Comparison of ENCODE assay signal across 18 cellular contexts in genomic region chr20:22575087-22575721, GRCh38. TPM values are rescaled to one million over a fixed set of nuclear protein-coding genes. Genes with fewer than 3 reads are reported as not detected.
DNase-seq lines count a peak whose midpoint lies in the region; ATAC-seq and TF ChIP-seq lines count a peak whose summit lies in the region.
"Had no signal": no experiment of that assay in that cellular context is flagged by ENCODE, and none has a peak within 500 bp of the region (broad histone marks: within the 10 kb centered on the region; RNA-seq: fewer than 3 reads in every experiment).

No MANE protein-coding gene starts in this region.

- H3K27me3 ChIP-seq in transverse colon (peaks cover 100% of the 10 kb centered on the region), dorsolateral prefrontal cortex (peaks cover 17 to 100% (median 98%) of the 10 kb centered on the region in 45 donors)

- no peaks in the 10 kb centered on the region; the same call in 1 of the 2 replicates for H3K36me3 Mint-ChIP-seq in WTC11

- TF ChIP-seq CTCF in WTC11 (IDR thresholded peaks at IDR 0.05) (no peak), transverse colon (IDR thresholded peaks at IDR 0.05) (no peak), dorsolateral prefrontal cortex (IDR thresholded peaks at IDR 0.05 in 54 of 56, conservative IDR thresholded peaks at IDR 0.05 in 2 of 56; ENCODE audit: low read depth in 1 of 56, partially characterized antibody in 56 of 56) (no peak)

- DNase-seq in NCI-H1436 treated with DMSO at 0.1 percent for 48 hours (lab: John Stamatoyannopoulos, UW) (peak; percentile 50), NCI-H1436 (lab: John Stamatoyannopoulos, UW) (no peak), NCI-H1092 (lab: John Stamatoyannopoulos, UW) (peak; percentile 10), WTC11 (ENCODE audit: low spot score) (no peak), transverse colon (peak; percentile 16), dorsolateral prefrontal cortex (no peak)
- DNase-seq: 8988T; activated CD4-positive, alpha-beta memory T cell treated with anti-CD3 and anti-CD28 coated beads, Interleukin-2, amount 10 ng/mL, durations not matched to agents 7 days and 5 days; activated naive CD4-positive, alpha-beta T cell treated with Interleukin-2 at 50 U/mL for 16 hours; heart right ventricle; occipital lobe; PC-9; T-helper 17 cell had no signal

- H3K4me3 ChIP-seq in transverse colon = no peak overlapping the region
- no peak overlapping the region for H3K4me3 ChIP-seq in dorsolateral prefrontal cortex
- H3K4me3 ChIP-seq: heart right ventricle, lung, PC-9, tibial nerve had no signal

- peaks cover 100% of the 10 kb centered on the region for H3K27me3 Mint-ChIP-seq in WTC11 (ENCODE audit: low read depth)

- POLR2A ChIA-PET in WTC11 (lab: Charles Lee) = no interaction called here

- H3K4me1 ChIP-seq in transverse colon = peaks cover 0 to 23% (median 12%) of the 10 kb centered on the region in 4 donors

- no peak overlapping the region for H3K27ac Mint-ChIP-seq in WTC11
- H3K27ac Mint-ChIP-seq: activated CD4-positive, alpha-beta memory T cell treated with anti-CD3 and anti-CD28 coated beads, Interleukin-2, amount 10 ng/mL, durations not matched to agents 7 days and 5 days; T-helper 17 cell had no signal

- no peak for ATAC-seq in WTC11
- no peak for ATAC-seq in HG02798 (IDR thresholded peaks at IDR 0.05; ENCODE audit: poor library complexity, unreplicated experiment)
- ATAC-seq in HG02763 (IDR thresholded peaks at IDR 0.05; ENCODE audit: unreplicated experiment) = no peak
- ATAC-seq: heart right ventricle, T-helper 17 cell had no signal

- H3K4me1 Mint-ChIP-seq in WTC11 = peaks cover 76% of the 10 kb centered on the region
- H3K4me1 Mint-ChIP-seq: activated CD4-positive, alpha-beta memory T cell treated with anti-CD3 and anti-CD28 coated beads, Interleukin-2, amount 10 ng/mL, durations not matched to agents 7 days and 5 days had no signal

- no peaks in the 10 kb centered on the region for H3K9me3 Mint-ChIP-seq in WTC11
- H3K9me3 Mint-ChIP-seq: activated CD4-positive, alpha-beta memory T cell treated with anti-CD3 and anti-CD28 coated beads, Interleukin-2, amount 10 ng/mL, durations not matched to agents 7 days and 5 days had no signal

- TF ChIP-seq EP300 in transverse colon (IDR thresholded peaks at IDR 0.05; ENCODE audit: low read depth) = no peak

- intact Hi-C loops in transverse colon (cut with DNase I; ENCODE audit: low total_unique reads) (no loop called here), dorsolateral prefrontal cortex (cut with DNase I) (no loop called here)

- no peaks in the 10 kb centered on the region for H3K36me3 ChIP-seq in transverse colon
- H3K36me3 ChIP-seq: heart right ventricle, tibial nerve had no signal

- H3K27ac ChIP-seq in transverse colon (peak overlapping the region in 1 of 4 donors; percentile 18), dorsolateral prefrontal cortex (no peak overlapping the region)
- H3K27ac ChIP-seq: heart right ventricle, PC-9, tibial nerve had no signal

- H3K9me3 ChIP-seq in transverse colon = no peaks in the 10 kb centered on the region
- H3K9me3 ChIP-seq: heart right ventricle, tibial nerve had no signal

- no peak overlapping the region for H3K4me3 Mint-ChIP-seq in WTC11
- H3K4me3 Mint-ChIP-seq: activated CD4-positive, alpha-beta memory T cell treated with anti-CD3 and anti-CD28 coated beads, Interleukin-2, amount 10 ng/mL, durations not matched to agents 7 days and 5 days; T-helper 17 cell had no signal

- CTCF ChIA-PET in WTC11 (lab: Charles Lee) = interaction anchor here (0.5 to 3.2 kb wide), 9 partner anchors 9 to 1062 kb away, joined by 3 to 27 read pairs (median 5); partner anchors contain the start of gene FOXA2

- no peak for TF ChIP-seq POLR2A in transverse colon (IDR thresholded peaks at IDR 0.05)

- in situ Hi-C loops in transverse colon (cut with MboI; ENCODE audit: low pct_ligation_motif_present in 1 of 4, low pct_unique_long_range_greater_than_20kb in 1 of 4, low sequenced_read_pairs in 3 of 4) = loop anchor here in 1 of 4 donors (25.0 kb wide), 1 partner anchor 238 kb away; no protein-coding TSS in a partner anchor

- WGBS in transverse colon (ENCODE audit: low coverage in 1 of 2), 2 donors = 30 to 38% methylated on average over 3 to 9 of the region's 9 CpGs

TF ChIP-seq in WTC11, 78 proteins besides CTCF, POLR2A, EP300 and RAD21:
- TF ChIP-seq ZNF138 (CRISPR knock-in tag; conservative IDR thresholded peaks at IDR 0.05) = no peak
- TF ChIP-seq MAX (CRISPR knock-in tag; IDR thresholded peaks at IDR 0.05) = no peak
- TF ChIP-seq ZNF423 (CRISPR knock-in tag; IDR thresholded peaks at IDR 0.05) = peak; percentile 98
- TF ChIP-seq AR (CRISPR knock-in tag; IDR thresholded peaks at IDR 0.05) = no peak
- no peak for TF ChIP-seq HMGA2 (CRISPR knock-in tag; IDR thresholded peaks at IDR 0.05)
- TF ChIP-seq GABPB1 (CRISPR knock-in tag; IDR thresholded peaks at IDR 0.05) = no peak
- TF ChIP-seq TEAD1 (CRISPR knock-in tag; IDR thresholded peaks at IDR 0.05) = no peak
- TF ChIP-seq USF1 (CRISPR knock-in tag; IDR thresholded peaks at IDR 0.05) = no peak

RNA-seq across cellular contexts. Expression of gene FOXA2, which starts 9.2 kb away (rescaled TPM):
- 1.3 to 3.1 TPM (median 1.3 TPM) in 3 replicates for total RNA-seq in WTC11 (2021)
- total RNA-seq in transverse colon = 10 to 100 TPM; 10.5 to 16.1 (median 12.6) TPM
- total RNA-seq in dorsolateral prefrontal cortex = not detected
- total RNA-seq: activated CD4-positive, alpha-beta memory T cell treated with anti-CD3 and anti-CD28 coated beads, Interleukin-2, amount 10 ng/mL, durations not matched to agents 7 days and 5 days; endothelial cell of umbilical vein; heart right ventricle; occipital lobe; PC-9; T-helper 17 cell had no signal

Comparison
In these comparisons a context has a peak if more than half of its experiments do, and no peak if none do; other contexts are left out.
1. DNase-seq: peak in NCI-H1436 treated with DMSO at 0.1 percent for 48 hours (single experiment), NCI-H1092 (single experiment) and transverse colon (single experiment); none in NCI-H1436 (single experiment), WTC11 (single experiment) and dorsolateral prefrontal cortex (0 of 10).